14 cellular contexts compared by ENCODE assay signal in the genomic region with DNA sequence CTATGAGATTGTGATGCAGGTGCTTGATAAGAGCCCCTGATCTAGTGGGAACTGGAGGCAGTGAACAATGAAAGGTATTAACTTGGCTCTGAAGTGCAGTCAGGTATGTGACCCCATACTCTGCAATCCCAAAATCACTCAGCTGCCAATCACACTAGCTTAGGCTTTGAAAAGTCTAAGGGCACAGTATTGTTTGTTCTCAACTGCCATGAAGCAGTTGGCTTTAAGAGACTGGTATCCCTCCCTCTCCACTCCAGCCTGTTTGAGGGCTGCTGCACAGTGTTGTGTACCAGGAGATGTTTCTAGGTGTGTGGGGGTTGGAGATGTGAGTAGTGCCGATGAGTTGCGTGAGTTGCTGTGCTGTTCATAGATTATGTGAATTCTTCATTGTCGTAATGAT. TPM values are rescaled to one million over a fixed set of nuclear protein-coding genes. Genes with fewer than 3 reads are reported as not detected.
DNase-seq lines count a peak whose midpoint lies in the region; ATAC-seq and TF ChIP-seq lines count a peak whose summit lies in the region.
"Had no signal": no experiment of that assay in that cellular context is flagged by ENCODE, and none has a peak within 500 bp of the region (broad histone marks: within the 10 kb centered on the region; RNA-seq: fewer than 3 reads in every experiment).

No MANE protein-coding gene starts in this region.

- H3K4me1 Mint-ChIP-seq in naive B cell = peaks cover 58 to 78% (median 74%) of the 10 kb centered on the region in 3 donors

- H3K4me3 Mint-ChIP-seq in naive B cell = peak overlapping the region; percentile 2 to 97 (median 90)

- ATAC-seq in heart left ventricle (no peak), Right ventricle myocardium superior (ENCODE audit: poor library complexity) (no peak), body of pancreas (no peak), naive B cell (ENCODE audit: low read depth in 2 of 2) (no peak), GM21786 (IDR thresholded peaks at IDR 0.05; ENCODE audit: unreplicated experiment) (no peak)
- ATAC-seq: sciatic nerve had no signal

- TF ChIP-seq CTCF in heart left ventricle (IDR thresholded peaks at IDR 0.05) (no peak), body of pancreas (IDR thresholded peaks at IDR 0.05) (no peak), vagina (IDR thresholded peaks at IDR 0.05) (no peak)

- H3K27ac Mint-ChIP-seq in naive B cell = peak overlapping the region in 1 of 6 donors; percentile 47

- no peaks in the 10 kb centered on the region for H3K27me3 Mint-ChIP-seq in naive B cell

- DNase-seq in heart left ventricle (no peak), Right ventricle myocardium superior (no peak), body of pancreas (no peak), naive B cell (no peak), vagina (ENCODE audit: extremely low spot score in 2 of 2) (no peak), NCI-H2081 treated with DMSO at 0.1 percent for 48 hours (lab: John Stamatoyannopoulos, UW) (no peak)
- DNase-seq in activated CD8-positive, alpha-beta memory T cell treated with anti-CD3 and anti-CD28 coated beads, Interleukin-2, amount 50 U/mL, for 4 hours = no peak
- DNase-seq: activated CD4-positive, CD25-positive, alpha-beta regulatory T cell treated with anti-CD3 and anti-CD28 coated beads, Interleukin-2, amount 50 U/mL, for 72 hours; amniotic stem cell; kidney glomerular epithelial cell; NCI-H1694 had no signal

- H3K27ac ChIP-seq in heart left ventricle (peak overlapping the region in 10 of 12 donors; percentile 89 to 100 (median 97)), body of pancreas (peak overlapping the region in 3 of 4 donors; percentile 93 to 98 (median 98)), vagina (peak overlapping the region; percentile 88)
- H3K27ac ChIP-seq: C4-2B had no signal

- no peaks in the 10 kb centered on the region for H3K9me3 Mint-ChIP-seq in naive B cell

- H3K9me3 ChIP-seq in heart left ventricle (no peaks in the 10 kb centered on the region), body of pancreas (no peaks in the 10 kb centered on the region), vagina (no peaks in the 10 kb centered on the region)

- H3K4me3 ChIP-seq in heart left ventricle (peak overlapping the region in 10 of 12 donors; percentile 75 to 99 (median 98)), body of pancreas (no peak overlapping the region), vagina (peak overlapping the region in 1 of 2 donors; percentile 89)

- no peaks in the 10 kb centered on the region for H3K36me3 Mint-ChIP-seq in naive B cell

- H3K36me3 ChIP-seq in heart left ventricle (peaks cover 0 to 3% (median 0%) of the 10 kb centered on the region in 9 donors), body of pancreas (replicated peaks in 1 of 2; ENCODE audit: insufficient read depth in 1 of 2, low read depth in 2 of 2) (no peaks in the 10 kb centered on the region), vagina (no peaks in the 10 kb centered on the region)

- H3K4me1 ChIP-seq in heart left ventricle = peaks cover 11 to 85% (median 78%) of the 10 kb centered on the region in 12 donors
- H3K4me1 ChIP-seq in body of pancreas = peaks cover 66% of the 10 kb centered on the region
- peaks cover 81% of the 10 kb centered on the region for H3K4me1 ChIP-seq in vagina

- no peak for TF ChIP-seq POLR2A in heart left ventricle (IDR thresholded peaks at IDR 0.05)
- TF ChIP-seq POLR2A in body of pancreas (IDR thresholded peaks at IDR 0.05) = no peak
- no peak for TF ChIP-seq POLR2A in vagina (IDR thresholded peaks at IDR 0.05)

- intact Hi-C loops in heart left ventricle (cut with DNase I) (loop anchor here in 9 of 10 donors (2.0 to 10.0 kb wide), 8 partner anchors 33 to 93 kb away; no protein-coding TSS in a partner anchor), Right ventricle myocardium superior (cut with DNase I) (loop anchor here (2.0 to 5.0 kb wide), 2 partner anchors 38 to 91 kb away; no protein-coding TSS in a partner anchor), body of pancreas (cut with DNase I) (loop anchor here (10.0 kb wide), 1 partner anchor 101 kb away; no protein-coding TSS in a partner anchor), vagina (cut with DNase I) (loop anchor here (2.0 to 5.0 kb wide), 2 partner anchors 41 to 93 kb away; no protein-coding TSS in a partner anchor)

- 52 to 75% (median 66%) methylated on average over 3 of the region's 3 CpGs for WGBS in heart left ventricle, 4 donors
- 70 to 89% methylated on average over 3 of the region's 3 CpGs for WGBS in body of pancreas, 2 donors

- no peaks in the 10 kb centered on the region for H3K27me3 ChIP-seq in heart left ventricle
- H3K27me3 ChIP-seq in body of pancreas = no peaks in the 10 kb centered on the region
- H3K27me3 ChIP-seq in vagina = no peaks in the 10 kb centered on the region

RNA-seq across cellular contexts. Expression of gene YPEL2, which starts 2.4 kb away (rescaled TPM):
- total RNA-seq in heart left ventricle (10 to 100 TPM; 14.9 to 65.5 (median 40.8) TPM), Right ventricle myocardium superior (28.9 TPM), body of pancreas (10 to 100 TPM; 26.7 to 27.0 TPM), vagina (16.7 TPM)
- polyA plus RNA-seq in heart left ventricle (10 to 100 TPM; 11.6 to 15.4 TPM), naive B cell (ENCODE audit: low read depth in 6 of 6) (10 to 100 TPM; 18.8 to 42.5 (median 32.3) TPM)

Comparison
In these comparisons a context has a peak if more than half of its experiments do, and no peak if none do; other contexts are left out.
1. H3K4me3 ChIP-seq: peak in heart left ventricle (10 of 12); none in body of pancreas (0 of 2).
2. Peak in every context shown above with its lines, with median percentiles within 50 percentile points of each other: H3K27ac ChIP-seq.